Comparison of ENCODE assay signal across 9 cellular contexts in the genomic region with DNA sequence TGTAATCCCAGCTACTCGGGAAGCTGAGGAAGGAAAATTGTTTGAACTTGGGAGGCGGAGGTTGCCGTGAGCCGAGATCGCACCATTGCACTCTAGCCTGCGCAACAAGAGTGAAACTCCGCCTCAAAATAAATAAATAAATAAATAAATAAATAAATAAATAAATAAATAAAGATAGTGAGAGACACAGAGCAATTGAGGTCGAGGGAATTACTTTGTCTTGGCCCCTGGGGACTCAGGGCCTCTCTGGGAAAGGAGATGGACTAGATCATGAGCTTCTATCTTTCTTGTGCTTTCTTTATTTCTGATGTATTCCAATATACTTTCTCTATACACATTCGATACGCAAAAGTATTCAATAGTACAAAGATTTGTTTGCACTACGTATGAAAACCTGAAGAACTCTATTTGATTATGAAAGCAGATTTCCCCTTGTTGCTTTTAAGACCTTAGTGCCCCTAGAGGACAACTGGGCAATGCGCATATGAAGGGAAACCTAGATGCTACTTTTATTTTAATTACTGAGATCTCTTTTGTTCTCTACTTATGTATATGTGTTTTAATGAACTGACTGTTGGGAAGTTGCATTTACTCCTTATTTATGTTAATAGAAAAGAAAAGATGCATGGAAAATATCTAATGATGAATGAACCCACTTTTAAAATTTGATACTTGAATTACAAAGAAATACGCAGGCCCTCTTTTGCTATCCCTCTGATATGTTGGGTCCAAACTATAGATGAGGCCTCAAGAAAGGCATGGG. TPM values are rescaled to one million over a fixed set of nuclear protein-coding genes. Genes with fewer than 3 reads are reported as not detected.
DNase-seq lines count a peak whose midpoint lies in the region; ATAC-seq and TF ChIP-seq lines count a peak whose summit lies in the region.
"Had no signal": no experiment of that assay in that cellular context is flagged by ENCODE, and none has a peak within 500 bp of the region (broad histone marks: within the 10 kb centered on the region; RNA-seq: fewer than 3 reads in every experiment).

No MANE protein-coding gene starts in this region.

- intact Hi-C loops in sigmoid colon (cut with DNase I), result loop anchor here (5.0 kb wide), 1 partner anchor 159 kb away; no protein-coding TSS in a partner anchor

- no peak overlapping the region for H3K4me3 ChIP-seq in sigmoid colon
- H3K4me3 ChIP-seq: SK-N-MC had no signal

- no peak overlapping the region for H3K27ac ChIP-seq in sigmoid colon
- H3K27ac ChIP-seq: SK-N-MC had no signal

- no peaks in the 10 kb centered on the region for H3K27me3 ChIP-seq in sigmoid colon

- no peaks in the 10 kb centered on the region for H3K4me1 ChIP-seq in sigmoid colon

- DNase-seq in AML-193 (lab: John Stamatoyannopoulos, UW) (peak; percentile 37 to 45), MV-4-11 (lab: John Stamatoyannopoulos, UW) (peak; percentile 47), germinal center (ENCODE audit: low spot score) (peak; percentile 41), sigmoid colon (no peak), NCI-H128 (lab: John Stamatoyannopoulos, UW; ENCODE audit: unreplicated experiment) (no peak)
- DNase-seq in activated CD8-positive, alpha-beta T cell treated with anti-CD3 and anti-CD28 coated beads, Interleukin-2, amount 10 ng/mL, durations not matched to agents 7 days and 5 days, result peak; percentile 49

- no peaks in the 10 kb centered on the region for H3K36me3 Mint-ChIP-seq in activated CD8-positive, alpha-beta T cell treated with anti-CD3 and anti-CD28 coated beads, Interleukin-2, amount 10 ng/mL, durations not matched to agents 7 days and 5 days (ENCODE audit: low read depth)

- CTCF ChIA-PET in activated CD8-positive, alpha-beta T cell treated with anti-CD3 and anti-CD28 coated beads, Interleukin-2, amount 10 ng/mL, durations not matched to agents 7 days and 5 days (lab: Charles Lee), result interaction anchor here (0.8 to 1.6 kb wide), 4 partner anchors 13 to 162 kb away, joined by 3 to 7 read pairs (median 4); partner anchors contain the start of gene ELOVL6

- no peaks in the 10 kb centered on the region for H3K36me3 ChIP-seq in sigmoid colon

- H3K9me3 Mint-ChIP-seq in activated CD8-positive, alpha-beta T cell treated with anti-CD3 and anti-CD28 coated beads, Interleukin-2, amount 10 ng/mL, durations not matched to agents 7 days and 5 days (ENCODE audit: insufficient read depth), result no peaks in the 10 kb centered on the region

- H3K4me1 Mint-ChIP-seq in activated CD8-positive, alpha-beta T cell treated with anti-CD3 and anti-CD28 coated beads, Interleukin-2, amount 10 ng/mL, durations not matched to agents 7 days and 5 days (ENCODE audit: low read depth), result peaks cover 4% of the 10 kb centered on the region

- TF ChIP-seq CTCF in GM12872 (IDR thresholded peaks at IDR 0.05; ENCODE audit: insufficient read depth, low read depth, low read length) (peak; percentile 77), sigmoid colon (IDR thresholded peaks at IDR 0.05) (peak; percentile 10 to 66 (median 50))

- 65 to 75% methylated on average over 13 of the region's 13 CpGs for WGBS in sigmoid colon, 2 donors

- ATAC-seq in HG02588 (IDR thresholded peaks at IDR 0.05; ENCODE audit: unreplicated experiment), result peak; percentile 78
- peak; percentile 60 for ATAC-seq in activated CD8-positive, alpha-beta T cell treated with anti-CD3 and anti-CD28 coated beads, Interleukin-2, amount 10 ng/mL, durations not matched to agents 7 days and 5 days

- H3K27ac Mint-ChIP-seq in activated CD8-positive, alpha-beta T cell treated with anti-CD3 and anti-CD28 coated beads, Interleukin-2, amount 10 ng/mL, durations not matched to agents 7 days and 5 days, result no peak overlapping the region

- POLR2A ChIA-PET in activated CD8-positive, alpha-beta T cell treated with anti-CD3 and anti-CD28 coated beads, Interleukin-2, amount 10 ng/mL, durations not matched to agents 7 days and 5 days (lab: Charles Lee), result no interaction called here

- peaks cover 4% of the 10 kb centered on the region for H3K27me3 Mint-ChIP-seq in activated CD8-positive, alpha-beta T cell treated with anti-CD3 and anti-CD28 coated beads, Interleukin-2, amount 10 ng/mL, durations not matched to agents 7 days and 5 days (ENCODE audit: low read depth)

- no peak overlapping the region for H3K4me3 Mint-ChIP-seq in activated CD8-positive, alpha-beta T cell treated with anti-CD3 and anti-CD28 coated beads, Interleukin-2, amount 10 ng/mL, durations not matched to agents 7 days and 5 days

- TF ChIP-seq POLR2A in sigmoid colon (IDR thresholded peaks at IDR 0.05), result no peak

- H3K9me3 ChIP-seq in sigmoid colon, result no peaks in the 10 kb centered on the region

- TF ChIP-seq EP300 in sigmoid colon (IDR thresholded peaks at IDR 0.05), result no peak

RNA-seq across cellular contexts. Expression of gene ELOVL6, which starts 12.8 kb away (rescaled TPM):
- total RNA-seq in activated CD8-positive, alpha-beta T cell treated with anti-CD3 and anti-CD28 coated beads, Interleukin-2, amount 10 ng/mL, durations not matched to agents 7 days and 5 days, result 10 to 100 TPM; 17.4 to 18.7 TPM
- total RNA-seq in sigmoid colon, result 1 to 10 TPM; 1.2 to 4.7 (median 2.4) TPM
- 10 to 100 TPM in 2 of 3 donors, 1 to 10 TPM in 1; 5.4 to 43.6 (median 11.1) TPM for polyA plus RNA-seq in sigmoid colon

Comparison
In these comparisons a context has a peak if more than half of its experiments do, and no peak if none do; other contexts are left out.
1. DNase-seq: peak in AML-193 (2 of 2), MV-4-11 (single experiment), activated CD8-positive, alpha-beta T cell treated with anti-CD3 and anti-CD28 coated beads, Interleukin-2, amount 10 ng/mL, durations not matched to agents 7 days and 5 days (single experiment) and germinal center (single experiment); none in sigmoid colon (single experiment) and NCI-H128 (single experiment).